8 cellular contexts compared by ENCODE assay signal in genomic region chr7:142583424-142583823, GRCh38.
A peak's percentile ranks its signal among the peaks of the same experiment; 100 is the strongest.
DNase-seq lines count a peak whose midpoint lies in the region; ATAC-seq and TF ChIP-seq lines count a peak whose summit lies in the region.

No MANE protein-coding gene starts in this region.

- H3K36me3 ChIP-seq in psoas muscle (ENCODE audit: insufficient read depth in 1 of 2, low read depth in 1 of 2) (no peaks in the 10 kb centered on the region), A673 (ENCODE audit: insufficient read depth, low read length, poor library complexity, severe bottlenecking) (no peaks in the 10 kb centered on the region)

- H3K27me3 ChIP-seq in psoas muscle (ENCODE audit: insufficient read depth in 3 of 3, low read length in 2 of 3) = no peaks in the 10 kb centered on the region
- no peaks in the 10 kb centered on the region for H3K27me3 ChIP-seq in A673 (replicated peaks; ENCODE audit: insufficient read depth, low read depth, low read length, poor library complexity)

- CTCF ChIA-PET in A673 (lab: Charles Lee) = no interaction called here

- no peaks in the 10 kb centered on the region for H3K9me3 ChIP-seq in psoas muscle
- H3K9me3 ChIP-seq in A673 (ENCODE audit: low read depth, low read length, poor library complexity, severe bottlenecking) = no peaks in the 10 kb centered on the region

- H3K4me1 ChIP-seq in psoas muscle (peaks cover 10% of the 10 kb centered on the region), A673 (ENCODE audit: insufficient read depth, low read length, poor library complexity, severe bottlenecking) (no peaks in the 10 kb centered on the region)

- BruUV-seq in A673 (replicated peaks; lab: Mats Ljungman, UMichigan) = no TSS peak

- H3K4me3 ChIP-seq in psoas muscle (no peak overlapping the region), A673 (ENCODE audit: low read depth, low read length, poor library complexity, severe bottlenecking) (no peak overlapping the region)

- ATAC-seq in GM21367 (IDR thresholded peaks at IDR 0.05; ENCODE audit: unreplicated experiment) (peak; percentile 39), HG03565 (IDR thresholded peaks at IDR 0.05; ENCODE audit: unreplicated experiment) (peak; percentile 68), psoas muscle (peak; percentile 90 to 96 (median 93))

- WGBS in psoas muscle, 3 donors = 13 to 18% (median 16%) methylated on average over 2 of the region's 2 CpGs

- intact Hi-C loops in psoas muscle (cut with DNase I) (no loop called here), A673 (cut with micrococcal nuclease; ENCODE audit: unreplicated experiment) (no loop called here)

- POLR2A ChIA-PET in A673 (lab: Charles Lee; ENCODE audit: low non-redundant PET) = no interaction called here

- TF ChIP-seq CTCF in psoas muscle (IDR thresholded peaks at IDR 0.05) (no peak), A673 (conservative IDR thresholded peaks at IDR 0.05; ENCODE audit: low read depth, low read length) (no peak)

- H3K27ac ChIP-seq in psoas muscle = peak overlapping the region; percentile 64
- H3K27ac ChIP-seq in A673 (ENCODE audit: low read depth, low read length, poor library complexity, severe bottlenecking) = no peak overlapping the region

- DNase-seq in D341Med (ENCODE audit: low spot score) (peak; percentile 43), amniotic stem cell (lab: John Stamatoyannopoulos, UW) (peak; percentile 68), psoas muscle (peak; percentile 32 to 81), SHP77 treated with DMSO at 0.1 percent for 48 hours (lab: John Stamatoyannopoulos, UW) (no peak), NCI-H446 (lab: John Stamatoyannopoulos, UW) (no peak), A673 (ENCODE audit: low spot score) (no peak)

Comparison
In these comparisons a context has a peak if more than half of its experiments do, and no peak if none do; other contexts are left out.
1. DNase-seq: peak in D341Med (single experiment), amniotic stem cell (single experiment) and psoas muscle (2 of 2); none in SHP77 treated with DMSO at 0.1 percent for 48 hours (single experiment), NCI-H446 (0 of 2) and A673 (single experiment).
2. ATAC-seq: peak in every context shown above with its lines; median percentile 93 in psoas muscle; 68 in HG03565; 39 in GM21367.